2 cellular contexts compared by ENCODE assay signal in genomic region chr2:169704160-169704713, GRCh38.
TF ChIP-seq lines count a peak whose summit lies in the region.

No MANE protein-coding gene starts in this region.

TF ChIP-seq in GM12891, 5 proteins besides CTCF, POLR2A, EP300 and RAD21 (continued from another document):
- TF ChIP-seq PAX5 (IDR thresholded peaks at IDR 0.05; ENCODE audit: insufficient read depth, low read length, severe bottlenecking), result no peak
- TF ChIP-seq POU2F2 (IDR thresholded peaks at IDR 0.05; ENCODE audit: low read depth, low read length), result no peak
TF ChIP-seq in GM12891: peak in this region for 0.

TF ChIP-seq in K562, 482 proteins besides CTCF, POLR2A, EP300 and RAD21 (continued from another document):
- TF ChIP-seq, protein P1, sequence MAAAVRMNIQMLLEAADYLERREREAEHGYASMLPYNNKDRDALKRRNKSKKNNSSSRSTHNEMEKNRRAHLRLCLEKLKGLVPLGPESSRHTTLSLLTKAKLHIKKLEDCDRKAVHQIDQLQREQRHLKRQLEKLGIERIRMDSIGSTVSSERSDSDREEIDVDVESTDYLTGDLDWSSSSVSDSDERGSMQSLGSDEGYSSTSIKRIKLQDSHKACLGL (CRISPR knock-in tag; IDR thresholded peaks at IDR 0.05; ENCODE audit: borderline replicate concordance, poor library complexity, severe bottlenecking), result no peak
- TF ChIP-seq TEAD4 (IDR thresholded peaks at IDR 0.05; ENCODE audit: low read length) (no peak), TEAD4 (CRISPR knock-in tag; IDR thresholded peaks at IDR 0.05; ENCODE audit: borderline replicate concordance) (no peak), ZNF184 (CRISPR knock-in tag; IDR thresholded peaks at IDR 0.05) (no peak), MIER1 (IDR thresholded peaks at IDR 0.05; ENCODE audit: low read depth) (no peak), BHLHE40 (IDR thresholded peaks at IDR 0.05; ENCODE audit: low read length) (no peak), KLF1 (tag; IDR thresholded peaks at IDR 0.05) (no peak), ELK1 (CRISPR knock-in tag; IDR thresholded peaks at IDR 0.05) (no peak), ZKSCAN1 (IDR thresholded peaks at IDR 0.05; ENCODE audit: low read depth, low read length) (no peak), NRF1 (conservative IDR thresholded peaks at IDR 0.05 in 1 of 2, IDR thresholded peaks at IDR 0.05 in 1 of 2) (no peak), MLX (CRISPR knock-in tag; conservative IDR thresholded peaks at IDR 0.05) (no peak), ESRRB (CRISPR knock-in tag; IDR thresholded peaks at IDR 0.05; ENCODE audit: borderline replicate concordance) (no peak), E2F6 (IDR thresholded peaks at IDR 0.05; ENCODE audit: borderline replicate concordance in 1 of 2, extremely low read depth in 1 of 2, insufficient read depth in 1 of 2, insufficient read length in 1 of 2, low read depth in 1 of 2, low read length in 1 of 2, poor library complexity in 1 of 2, severe bottlenecking in 1 of 2) (no peak), ZNF830 (CRISPR knock-in tag; IDR thresholded peaks at IDR 0.05) (no peak)
- TF ChIP-seq, protein P2, sequence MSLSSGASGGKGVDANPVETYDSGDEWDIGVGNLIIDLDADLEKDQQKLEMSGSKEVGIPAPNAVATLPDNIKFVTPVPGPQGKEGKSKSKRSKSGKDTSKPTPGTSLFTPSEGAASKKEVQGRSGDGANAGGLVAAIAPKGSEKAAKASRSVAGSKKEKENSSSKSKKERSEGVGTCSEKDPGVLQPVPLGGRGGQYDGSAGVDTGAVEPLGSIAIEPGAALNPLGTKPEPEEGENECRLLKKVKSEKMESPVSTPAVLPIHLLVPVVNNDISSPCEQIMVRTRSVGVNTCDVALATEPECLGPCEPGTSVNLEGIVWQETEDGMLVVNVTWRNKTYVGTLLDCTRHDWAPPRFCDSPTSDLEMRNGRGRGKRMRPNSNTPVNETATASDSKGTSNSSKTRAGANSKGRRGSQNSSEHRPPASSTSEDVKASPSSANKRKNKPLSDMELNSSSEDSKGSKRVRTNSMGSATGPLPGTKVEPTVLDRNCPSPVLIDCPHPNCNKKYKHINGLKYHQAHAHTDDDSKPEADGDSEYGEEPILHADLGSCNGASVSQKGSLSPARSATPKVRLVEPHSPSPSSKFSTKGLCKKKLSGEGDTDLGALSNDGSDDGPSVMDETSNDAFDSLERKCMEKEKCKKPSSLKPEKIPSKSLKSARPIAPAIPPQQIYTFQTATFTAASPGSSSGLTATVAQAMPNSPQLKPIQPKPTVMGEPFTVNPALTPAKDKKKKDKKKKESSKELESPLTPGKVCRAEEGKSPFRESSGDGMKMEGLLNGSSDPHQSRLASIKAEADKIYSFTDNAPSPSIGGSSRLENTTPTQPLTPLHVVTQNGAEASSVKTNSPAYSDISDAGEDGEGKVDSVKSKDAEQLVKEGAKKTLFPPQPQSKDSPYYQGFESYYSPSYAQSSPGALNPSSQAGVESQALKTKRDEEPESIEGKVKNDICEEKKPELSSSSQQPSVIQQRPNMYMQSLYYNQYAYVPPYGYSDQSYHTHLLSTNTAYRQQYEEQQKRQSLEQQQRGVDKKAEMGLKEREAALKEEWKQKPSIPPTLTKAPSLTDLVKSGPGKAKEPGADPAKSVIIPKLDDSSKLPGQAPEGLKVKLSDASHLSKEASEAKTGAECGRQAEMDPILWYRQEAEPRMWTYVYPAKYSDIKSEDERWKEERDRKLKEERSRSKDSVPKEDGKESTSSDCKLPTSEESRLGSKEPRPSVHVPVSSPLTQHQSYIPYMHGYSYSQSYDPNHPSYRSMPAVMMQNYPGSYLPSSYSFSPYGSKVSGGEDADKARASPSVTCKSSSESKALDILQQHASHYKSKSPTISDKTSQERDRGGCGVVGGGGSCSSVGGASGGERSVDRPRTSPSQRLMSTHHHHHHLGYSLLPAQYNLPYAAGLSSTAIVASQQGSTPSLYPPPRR (CRISPR knock-in tag; IDR thresholded peaks at IDR 0.05; ENCODE audit: borderline replicate concordance), result no peak
- TF ChIP-seq, protein P3, sequence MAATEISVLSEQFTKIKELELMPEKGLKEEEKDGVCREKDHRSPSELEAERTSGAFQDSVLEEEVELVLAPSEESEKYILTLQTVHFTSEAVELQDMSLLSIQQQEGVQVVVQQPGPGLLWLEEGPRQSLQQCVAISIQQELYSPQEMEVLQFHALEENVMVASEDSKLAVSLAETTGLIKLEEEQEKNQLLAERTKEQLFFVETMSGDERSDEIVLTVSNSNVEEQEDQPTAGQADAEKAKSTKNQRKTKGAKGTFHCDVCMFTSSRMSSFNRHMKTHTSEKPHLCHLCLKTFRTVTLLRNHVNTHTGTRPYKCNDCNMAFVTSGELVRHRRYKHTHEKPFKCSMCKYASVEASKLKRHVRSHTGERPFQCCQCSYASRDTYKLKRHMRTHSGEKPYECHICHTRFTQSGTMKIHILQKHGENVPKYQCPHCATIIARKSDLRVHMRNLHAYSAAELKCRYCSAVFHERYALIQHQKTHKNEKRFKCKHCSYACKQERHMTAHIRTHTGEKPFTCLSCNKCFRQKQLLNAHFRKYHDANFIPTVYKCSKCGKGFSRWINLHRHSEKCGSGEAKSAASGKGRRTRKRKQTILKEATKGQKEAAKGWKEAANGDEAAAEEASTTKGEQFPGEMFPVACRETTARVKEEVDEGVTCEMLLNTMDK (IDR thresholded peaks at IDR 0.05; ENCODE audit: borderline replicate concordance, insufficient read depth, low read depth, low read length, poor library complexity, severe bottlenecking), result no peak
- TF ChIP-seq, protein P4, sequence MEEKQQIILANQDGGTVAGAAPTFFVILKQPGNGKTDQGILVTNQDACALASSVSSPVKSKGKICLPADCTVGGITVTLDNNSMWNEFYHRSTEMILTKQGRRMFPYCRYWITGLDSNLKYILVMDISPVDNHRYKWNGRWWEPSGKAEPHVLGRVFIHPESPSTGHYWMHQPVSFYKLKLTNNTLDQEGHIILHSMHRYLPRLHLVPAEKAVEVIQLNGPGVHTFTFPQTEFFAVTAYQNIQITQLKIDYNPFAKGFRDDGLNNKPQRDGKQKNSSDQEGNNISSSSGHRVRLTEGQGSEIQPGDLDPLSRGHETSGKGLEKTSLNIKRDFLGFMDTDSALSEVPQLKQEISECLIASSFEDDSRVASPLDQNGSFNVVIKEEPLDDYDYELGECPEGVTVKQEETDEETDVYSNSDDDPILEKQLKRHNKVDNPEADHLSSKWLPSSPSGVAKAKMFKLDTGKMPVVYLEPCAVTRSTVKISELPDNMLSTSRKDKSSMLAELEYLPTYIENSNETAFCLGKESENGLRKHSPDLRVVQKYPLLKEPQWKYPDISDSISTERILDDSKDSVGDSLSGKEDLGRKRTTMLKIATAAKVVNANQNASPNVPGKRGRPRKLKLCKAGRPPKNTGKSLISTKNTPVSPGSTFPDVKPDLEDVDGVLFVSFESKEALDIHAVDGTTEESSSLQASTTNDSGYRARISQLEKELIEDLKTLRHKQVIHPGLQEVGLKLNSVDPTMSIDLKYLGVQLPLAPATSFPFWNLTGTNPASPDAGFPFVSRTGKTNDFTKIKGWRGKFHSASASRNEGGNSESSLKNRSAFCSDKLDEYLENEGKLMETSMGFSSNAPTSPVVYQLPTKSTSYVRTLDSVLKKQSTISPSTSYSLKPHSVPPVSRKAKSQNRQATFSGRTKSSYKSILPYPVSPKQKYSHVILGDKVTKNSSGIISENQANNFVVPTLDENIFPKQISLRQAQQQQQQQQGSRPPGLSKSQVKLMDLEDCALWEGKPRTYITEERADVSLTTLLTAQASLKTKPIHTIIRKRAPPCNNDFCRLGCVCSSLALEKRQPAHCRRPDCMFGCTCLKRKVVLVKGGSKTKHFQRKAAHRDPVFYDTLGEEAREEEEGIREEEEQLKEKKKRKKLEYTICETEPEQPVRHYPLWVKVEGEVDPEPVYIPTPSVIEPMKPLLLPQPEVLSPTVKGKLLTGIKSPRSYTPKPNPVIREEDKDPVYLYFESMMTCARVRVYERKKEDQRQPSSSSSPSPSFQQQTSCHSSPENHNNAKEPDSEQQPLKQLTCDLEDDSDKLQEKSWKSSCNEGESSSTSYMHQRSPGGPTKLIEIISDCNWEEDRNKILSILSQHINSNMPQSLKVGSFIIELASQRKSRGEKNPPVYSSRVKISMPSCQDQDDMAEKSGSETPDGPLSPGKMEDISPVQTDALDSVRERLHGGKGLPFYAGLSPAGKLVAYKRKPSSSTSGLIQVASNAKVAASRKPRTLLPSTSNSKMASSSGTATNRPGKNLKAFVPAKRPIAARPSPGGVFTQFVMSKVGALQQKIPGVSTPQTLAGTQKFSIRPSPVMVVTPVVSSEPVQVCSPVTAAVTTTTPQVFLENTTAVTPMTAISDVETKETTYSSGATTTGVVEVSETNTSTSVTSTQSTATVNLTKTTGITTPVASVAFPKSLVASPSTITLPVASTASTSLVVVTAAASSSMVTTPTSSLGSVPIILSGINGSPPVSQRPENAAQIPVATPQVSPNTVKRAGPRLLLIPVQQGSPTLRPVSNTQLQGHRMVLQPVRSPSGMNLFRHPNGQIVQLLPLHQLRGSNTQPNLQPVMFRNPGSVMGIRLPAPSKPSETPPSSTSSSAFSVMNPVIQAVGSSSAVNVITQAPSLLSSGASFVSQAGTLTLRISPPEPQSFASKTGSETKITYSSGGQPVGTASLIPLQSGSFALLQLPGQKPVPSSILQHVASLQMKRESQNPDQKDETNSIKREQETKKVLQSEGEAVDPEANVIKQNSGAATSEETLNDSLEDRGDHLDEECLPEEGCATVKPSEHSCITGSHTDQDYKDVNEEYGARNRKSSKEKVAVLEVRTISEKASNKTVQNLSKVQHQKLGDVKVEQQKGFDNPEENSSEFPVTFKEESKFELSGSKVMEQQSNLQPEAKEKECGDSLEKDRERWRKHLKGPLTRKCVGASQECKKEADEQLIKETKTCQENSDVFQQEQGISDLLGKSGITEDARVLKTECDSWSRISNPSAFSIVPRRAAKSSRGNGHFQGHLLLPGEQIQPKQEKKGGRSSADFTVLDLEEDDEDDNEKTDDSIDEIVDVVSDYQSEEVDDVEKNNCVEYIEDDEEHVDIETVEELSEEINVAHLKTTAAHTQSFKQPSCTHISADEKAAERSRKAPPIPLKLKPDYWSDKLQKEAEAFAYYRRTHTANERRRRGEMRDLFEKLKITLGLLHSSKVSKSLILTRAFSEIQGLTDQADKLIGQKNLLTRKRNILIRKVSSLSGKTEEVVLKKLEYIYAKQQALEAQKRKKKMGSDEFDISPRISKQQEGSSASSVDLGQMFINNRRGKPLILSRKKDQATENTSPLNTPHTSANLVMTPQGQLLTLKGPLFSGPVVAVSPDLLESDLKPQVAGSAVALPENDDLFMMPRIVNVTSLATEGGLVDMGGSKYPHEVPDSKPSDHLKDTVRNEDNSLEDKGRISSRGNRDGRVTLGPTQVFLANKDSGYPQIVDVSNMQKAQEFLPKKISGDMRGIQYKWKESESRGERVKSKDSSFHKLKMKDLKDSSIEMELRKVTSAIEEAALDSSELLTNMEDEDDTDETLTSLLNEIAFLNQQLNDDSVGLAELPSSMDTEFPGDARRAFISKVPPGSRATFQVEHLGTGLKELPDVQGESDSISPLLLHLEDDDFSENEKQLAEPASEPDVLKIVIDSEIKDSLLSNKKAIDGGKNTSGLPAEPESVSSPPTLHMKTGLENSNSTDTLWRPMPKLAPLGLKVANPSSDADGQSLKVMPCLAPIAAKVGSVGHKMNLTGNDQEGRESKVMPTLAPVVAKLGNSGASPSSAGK (IDR thresholded peaks at IDR 0.05), result no peak
- TF ChIP-seq, protein P5, sequence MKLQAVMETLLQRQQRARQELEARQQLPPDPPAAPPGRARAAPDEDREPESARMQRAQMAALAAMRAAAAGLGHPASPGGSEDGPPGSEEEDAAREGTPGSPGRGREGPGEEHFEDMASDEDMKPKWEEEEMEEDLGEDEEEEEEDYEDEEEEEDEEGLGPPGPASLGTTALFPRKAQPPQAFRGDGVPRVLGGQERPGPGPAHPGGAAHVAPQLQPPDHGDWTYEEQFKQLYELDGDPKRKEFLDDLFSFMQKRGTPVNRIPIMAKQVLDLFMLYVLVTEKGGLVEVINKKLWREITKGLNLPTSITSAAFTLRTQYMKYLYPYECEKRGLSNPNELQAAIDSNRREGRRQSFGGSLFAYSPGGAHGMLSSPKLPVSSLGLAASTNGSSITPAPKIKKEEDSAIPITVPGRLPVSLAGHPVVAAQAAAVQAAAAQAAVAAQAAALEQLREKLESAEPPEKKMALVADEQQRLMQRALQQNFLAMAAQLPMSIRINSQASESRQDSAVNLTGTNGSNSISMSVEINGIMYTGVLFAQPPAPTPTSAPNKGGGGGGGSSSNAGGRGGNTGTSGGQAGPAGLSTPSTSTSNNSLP (IDR thresholded peaks at IDR 0.05; ENCODE audit: borderline replicate concordance, low read depth, low read length), result no peak
